In the genomic region with DNA sequence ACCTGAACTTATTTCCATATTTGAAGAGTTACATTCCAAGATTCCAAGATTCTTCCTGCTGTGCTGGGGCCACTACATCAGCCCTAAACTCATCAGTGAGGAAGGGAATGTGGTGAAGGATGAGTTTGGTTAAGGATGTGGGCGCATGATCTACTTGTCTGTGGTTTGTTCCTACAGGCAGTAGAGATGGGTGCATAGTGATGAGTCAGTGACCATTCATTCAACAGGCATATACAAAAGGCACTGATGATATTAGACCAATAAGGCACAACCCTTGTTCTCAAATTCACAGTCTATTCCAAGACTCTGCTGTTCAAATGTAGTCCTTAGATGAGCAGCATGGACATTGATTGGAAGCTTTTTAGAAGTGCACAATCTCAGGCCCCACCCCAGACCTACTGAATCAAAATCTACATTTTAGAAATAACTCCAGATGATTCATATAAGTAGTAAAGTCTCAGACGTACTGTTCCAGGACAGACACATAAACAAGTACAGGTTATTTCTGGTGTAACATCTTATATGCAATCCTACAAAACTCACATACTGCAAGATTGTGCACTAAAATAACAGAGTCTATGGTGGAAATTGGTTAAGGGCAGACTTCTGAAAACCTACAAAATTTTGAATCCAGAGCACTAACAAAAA, we compare ENCODE assay signal across 13 cellular contexts. TPM values are rescaled to one million over a fixed set of nuclear protein-coding genes. Genes with fewer than 3 reads are reported as not detected.
A peak's percentile ranks its signal among the peaks of the same experiment; 100 is the strongest.
DNase-seq lines count a peak whose midpoint lies in the region; ATAC-seq and TF ChIP-seq lines count a peak whose summit lies in the region.
"Had no signal": no experiment of that assay in that cellular context is flagged by ENCODE, and none has a peak within 500 bp of the region (broad histone marks: within the 10 kb centered on the region; RNA-seq: fewer than 3 reads in every experiment).

No MANE protein-coding gene starts in this region.

- no peak for TF ChIP-seq CTCF in MCF 10A (IDR thresholded peaks at IDR 0.05; ENCODE audit: unreplicated experiment)
- no peak for TF ChIP-seq CTCF in breast epithelium (IDR thresholded peaks at IDR 0.05)

- H3K9me3 Mint-ChIP-seq in MCF 10A (ENCODE audit: unreplicated experiment), result no peaks in the 10 kb centered on the region
- H3K9me3 Mint-ChIP-seq in CD4-positive, alpha-beta memory T cell, result no peaks in the 10 kb centered on the region

- H3K4me3 Mint-ChIP-seq in MCF 10A (ENCODE audit: unreplicated experiment), result no peak overlapping the region
- no peak overlapping the region for H3K4me3 Mint-ChIP-seq in CD4-positive, alpha-beta memory T cell

- no peak for ATAC-seq in left cardiac atrium

- H3K27me3 Mint-ChIP-seq in MCF 10A (ENCODE audit: insufficient read depth, unreplicated experiment), result no peaks in the 10 kb centered on the region
- H3K27me3 Mint-ChIP-seq in CD4-positive, alpha-beta memory T cell, result peaks cover 0 to under 1% of the 10 kb centered on the region in 2 donors

- H3K4me3 ChIP-seq in breast epithelium (no peak overlapping the region), SJSA1 (no peak overlapping the region)
- no peak overlapping the region for H3K4me3 ChIP-seq in CD4-positive, alpha-beta memory T cell (ENCODE audit: low read length in 2 of 2)
- H3K4me3 ChIP-seq: BLaER1 treated with 17β-estradiol and CSF1 and Interleukin-3, amounts not matched to agents 10 nM and 100 nM; PC-9 had no signal

- H3K4me1 ChIP-seq in breast epithelium, result no peaks in the 10 kb centered on the region
- H3K4me1 ChIP-seq in SJSA1 (replicated peaks), result peaks cover 13% of the 10 kb centered on the region
- H3K4me1 ChIP-seq in CD4-positive, alpha-beta memory T cell (ENCODE audit: insufficient read depth, low read length), result no peaks in the 10 kb centered on the region

- DNase-seq in MCF 10A (ENCODE audit: unreplicated experiment) (peak; percentile 40), breast epithelium (ENCODE audit: low spot score in 2 of 2) (no peak), SJSA1 (ENCODE audit: low read depth in 1 of 2, low spot score in 2 of 2) (peak; percentile 31 to 50), epithelial cell of prostate (ENCODE audit: low read depth, low spot score) (peak; percentile 75), stromal cell of bone marrow (ENCODE audit: low read depth) (peak; percentile 37), NCI-H128 (lab: John Stamatoyannopoulos, UW; ENCODE audit: unreplicated experiment) (no peak), left cardiac atrium (no peak)
- DNase-seq in CD4-positive, alpha-beta memory T cell, result no peak
- DNase-seq: activated CD4-positive, alpha-beta T cell treated with anti-CD3 and anti-CD28 coated beads, Interleukin-2, amount 50 U/mL, for 4 hours; NCI-H187; PC-9 had no signal

- H3K36me3 Mint-ChIP-seq in MCF 10A (ENCODE audit: insufficient read depth, unreplicated experiment), result no peaks in the 10 kb centered on the region
- H3K36me3 Mint-ChIP-seq in CD4-positive, alpha-beta memory T cell, result no peaks in the 10 kb centered on the region

- H3K27ac ChIP-seq in breast epithelium (no peak overlapping the region), SJSA1 (no peak overlapping the region), epithelial cell of prostate (no peak overlapping the region)
- H3K27ac ChIP-seq in CD4-positive, alpha-beta memory T cell (ENCODE audit: low read depth, low read length), result no peak overlapping the region
- H3K27ac ChIP-seq: BLaER1 treated with 17β-estradiol and CSF1 and Interleukin-3, amounts not matched to agents 10 nM and 100 nM; neutrophil; PC-9 had no signal

- BruUV-seq in MCF 10A (replicated peaks; lab: Mats Ljungman, UMichigan), result no TSS peak

- H3K4me1 Mint-ChIP-seq in MCF 10A (ENCODE audit: insufficient read depth, unreplicated experiment), result peaks cover 12% of the 10 kb centered on the region
- peaks cover 4 to 6% (median 5%) of the 10 kb centered on the region in 4 donors for H3K4me1 Mint-ChIP-seq in CD4-positive, alpha-beta memory T cell

- H3K9me3 ChIP-seq in breast epithelium (no peaks in the 10 kb centered on the region), SJSA1 (replicated peaks) (no peaks in the 10 kb centered on the region)
- H3K9me3 ChIP-seq in CD4-positive, alpha-beta memory T cell (ENCODE audit: control insufficient read depth in 1 of 2, low read length in 2 of 2), result no peaks in the 10 kb centered on the region
- H3K9me3 ChIP-seq: neutrophil had no signal

- POLR2A ChIA-PET in MCF 10A (lab: Yijun Ruan, JAX), result no interaction called here
- POLR2A ChIA-PET in CD4-positive, alpha-beta memory T cell (lab: Charles Lee; ENCODE audit: partially characterized antibody), result no interaction called here

- H3K27ac Mint-ChIP-seq in MCF 10A (ENCODE audit: low read depth, unreplicated experiment), result peak overlapping the region; percentile 24
- H3K27ac Mint-ChIP-seq in CD4-positive, alpha-beta memory T cell, result no peak overlapping the region

- H3K36me3 ChIP-seq in breast epithelium (no peaks in the 10 kb centered on the region), SJSA1 (no peaks in the 10 kb centered on the region)
- H3K36me3 ChIP-seq in CD4-positive, alpha-beta memory T cell (ENCODE audit: insufficient read depth, low read length), result no peaks in the 10 kb centered on the region
- H3K36me3 ChIP-seq: BLaER1 treated with 17β-estradiol and CSF1 and Interleukin-3, amounts not matched to agents 10 nM and 100 nM; neutrophil had no signal

- intact Hi-C loops in MCF 10A (cut with micrococcal nuclease) (no loop called here), breast epithelium (cut with DNase I; ENCODE audit: low total_unique reads) (no loop called here), left cardiac atrium (cut with DNase I) (no loop called here)
- intact Hi-C loops in CD4-positive, alpha-beta memory T cell (cut with micrococcal nuclease), result no loop called here

- CTCF ChIA-PET in MCF 10A (lab: Yijun Ruan, JAX), result no interaction called here
- CTCF ChIA-PET in CD4-positive, alpha-beta memory T cell (lab: Charles Lee; ENCODE audit: partially characterized antibody), result interaction anchor here (0.9 kb wide), 1 partner anchor 48 kb away, joined by 3 read pairs; no protein-coding TSS in a partner anchor

- TF ChIP-seq POLR2A in breast epithelium (IDR thresholded peaks at IDR 0.05), result no peak

- H3K27me3 ChIP-seq in breast epithelium, result no peaks in the 10 kb centered on the region
- H3K27me3 ChIP-seq in SJSA1 (replicated peaks), result no peaks in the 10 kb centered on the region
- H3K27me3 ChIP-seq in CD4-positive, alpha-beta memory T cell (ENCODE audit: insufficient read depth, low read length), result no peaks in the 10 kb centered on the region
- H3K27me3 ChIP-seq: neutrophil had no signal

RNA-seq across cellular contexts. Expression of a gene that starts 47.7 kb away (rescaled TPM):
- total RNA-seq in MCF 10A (2022) (17.2 and 18.6 TPM in 2 replicates), breast epithelium (1 to 10 TPM in 2 of 3 donors, under 1 TPM in 1; 0.16 to 6.3 (median 3.3) TPM), left cardiac atrium (1 to 10 TPM; 2.0 to 2.7 TPM)
- 0.22 and 0.68 TPM in 2 replicates for total RNA-seq in SJSA1 (2014; rRNA removed; shearing (Covaris generic))
- total RNA-seq in CD4-positive, alpha-beta memory T cell, result 1 to 10 TPM; 5.8 to 6.4 TPM
- polyA plus RNA-seq in CD4-positive, alpha-beta memory T cell, result 1 to 10 TPM in 1 of 2 donors, under 1 TPM in 1; 0.47 to 1.3 TPM

RNA-seq across cellular contexts. Expression of a gene that starts 50.3 kb away (rescaled TPM):
- total RNA-seq in MCF 10A (2022) (48.7 and 55.6 TPM in 2 replicates), breast epithelium (100 to 1,000 TPM in 1 of 3 donors, 10 to 100 TPM in 2; 61.8 to 105 (median 92.5) TPM), left cardiac atrium (10 to 100 TPM; 31.0 to 44.1 TPM)
- 18.3 and 20.3 TPM in 2 replicates for total RNA-seq in SJSA1 (2014; rRNA removed; shearing (Covaris generic))
- total RNA-seq in CD4-positive, alpha-beta memory T cell, result 100 to 1,000 TPM; 115 to 128 TPM
- polyA plus RNA-seq in CD4-positive, alpha-beta memory T cell, result 10 to 100 TPM; 10.7 to 21.8 TPM

Comparison
In these comparisons a context has a peak if more than half of its experiments do, and no peak if none do; other contexts are left out.
1. DNase-seq: peak in MCF 10A (single experiment), SJSA1 (2 of 2), epithelial cell of prostate (single experiment) and stromal cell of bone marrow (single experiment); none in breast epithelium (0 of 2), NCI-H128 (single experiment), left cardiac atrium (single experiment) and CD4-positive, alpha-beta memory T cell (0 of 5).